In the genomic region with DNA sequence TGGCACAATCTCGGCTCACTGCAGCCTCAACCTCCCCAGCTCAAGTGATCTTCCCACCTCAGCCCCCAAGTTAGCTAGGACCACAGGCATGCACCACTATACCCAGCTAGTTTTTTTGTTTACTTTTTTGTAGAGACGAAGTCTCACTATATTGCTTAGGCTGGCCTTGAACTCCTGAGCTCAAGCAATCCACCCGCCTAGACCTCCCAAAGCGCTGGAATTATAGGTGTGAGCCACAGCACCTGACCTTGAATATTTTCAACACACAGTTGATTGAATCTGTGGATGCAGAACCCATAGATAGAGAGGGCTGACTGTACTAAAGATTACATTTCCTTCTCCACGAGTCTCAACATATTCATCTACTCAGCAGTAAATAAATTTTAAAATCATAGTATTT, we compare ENCODE assay signal across 2 cellular contexts.
TF ChIP-seq lines count a peak whose summit lies in the region.

No MANE protein-coding gene starts in this region.

TF ChIP-seq in HepG2, 621 proteins besides CTCF, POLR2A, EP300 and RAD21 (continues in another document):
- TF ChIP-seq SAP130 (CRISPR knock-in tag; IDR thresholded peaks at IDR 0.05; ENCODE audit: low read depth) = 0 out of 2 replicates have a peak, but pooled peaks have one; percentile 25
- TF ChIP-seq NR2C2 (CRISPR knock-in tag; IDR thresholded peaks at IDR 0.05; ENCODE audit: borderline replicate concordance) = no peak
- TF ChIP-seq, protein P1, sequence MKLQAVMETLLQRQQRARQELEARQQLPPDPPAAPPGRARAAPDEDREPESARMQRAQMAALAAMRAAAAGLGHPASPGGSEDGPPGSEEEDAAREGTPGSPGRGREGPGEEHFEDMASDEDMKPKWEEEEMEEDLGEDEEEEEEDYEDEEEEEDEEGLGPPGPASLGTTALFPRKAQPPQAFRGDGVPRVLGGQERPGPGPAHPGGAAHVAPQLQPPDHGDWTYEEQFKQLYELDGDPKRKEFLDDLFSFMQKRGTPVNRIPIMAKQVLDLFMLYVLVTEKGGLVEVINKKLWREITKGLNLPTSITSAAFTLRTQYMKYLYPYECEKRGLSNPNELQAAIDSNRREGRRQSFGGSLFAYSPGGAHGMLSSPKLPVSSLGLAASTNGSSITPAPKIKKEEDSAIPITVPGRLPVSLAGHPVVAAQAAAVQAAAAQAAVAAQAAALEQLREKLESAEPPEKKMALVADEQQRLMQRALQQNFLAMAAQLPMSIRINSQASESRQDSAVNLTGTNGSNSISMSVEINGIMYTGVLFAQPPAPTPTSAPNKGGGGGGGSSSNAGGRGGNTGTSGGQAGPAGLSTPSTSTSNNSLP (IDR thresholded peaks at IDR 0.05; ENCODE audit: low read depth, low read length) = no peak
- TF ChIP-seq, protein P2, sequence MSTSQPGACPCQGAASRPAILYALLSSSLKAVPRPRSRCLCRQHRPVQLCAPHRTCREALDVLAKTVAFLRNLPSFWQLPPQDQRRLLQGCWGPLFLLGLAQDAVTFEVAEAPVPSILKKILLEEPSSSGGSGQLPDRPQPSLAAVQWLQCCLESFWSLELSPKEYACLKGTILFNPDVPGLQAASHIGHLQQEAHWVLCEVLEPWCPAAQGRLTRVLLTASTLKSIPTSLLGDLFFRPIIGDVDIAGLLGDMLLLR (CRISPR knock-in tag; IDR thresholded peaks at IDR 0.05) = no peak
- TF ChIP-seq, protein P3, sequence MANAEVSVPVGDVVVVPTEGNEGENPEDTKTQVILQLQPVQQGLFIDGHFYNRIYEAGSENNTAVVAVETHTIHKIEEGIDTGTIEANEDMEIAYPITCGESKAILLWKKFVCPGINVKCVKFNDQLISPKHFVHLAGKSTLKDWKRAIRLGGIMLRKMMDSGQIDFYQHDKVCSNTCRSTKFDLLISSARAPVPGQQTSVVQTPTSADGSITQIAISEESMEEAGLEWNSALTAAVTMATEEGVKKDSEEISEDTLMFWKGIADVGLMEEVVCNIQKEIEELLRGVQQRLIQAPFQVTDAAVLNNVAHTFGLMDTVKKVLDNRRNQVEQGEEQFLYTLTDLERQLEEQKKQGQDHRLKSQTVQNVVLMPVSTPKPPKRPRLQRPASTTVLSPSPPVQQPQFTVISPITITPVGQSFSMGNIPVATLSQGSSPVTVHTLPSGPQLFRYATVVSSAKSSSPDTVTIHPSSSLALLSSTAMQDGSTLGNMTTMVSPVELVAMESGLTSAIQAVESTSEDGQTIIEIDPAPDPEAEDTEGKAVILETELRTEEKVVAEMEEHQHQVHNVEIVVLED (CRISPR knock-in tag; IDR thresholded peaks at IDR 0.05; ENCODE audit: borderline replicate concordance) = no peak
- no peak for TF ChIP-seq ZNF776 (CRISPR knock-in tag; IDR thresholded peaks at IDR 0.05)
- TF ChIP-seq NCOR1 (IDR thresholded peaks at IDR 0.05; ENCODE audit: borderline replicate concordance, low read length) = peak; percentile 18; the same call in 1 of the 2 replicates
- no peak for TF ChIP-seq ZFP41 (CRISPR knock-in tag; IDR thresholded peaks at IDR 0.05; ENCODE audit: borderline replicate concordance)
- no peak for TF ChIP-seq ZNF143 (CRISPR knock-in tag; IDR thresholded peaks at IDR 0.05)
- TF ChIP-seq SALL1 (CRISPR knock-in tag; IDR thresholded peaks at IDR 0.05) = peak; percentile 66
- TF ChIP-seq HNRNPL (IDR thresholded peaks at IDR 0.05; ENCODE audit: low read depth, low read length) = no peak
- TF ChIP-seq, protein P4, sequence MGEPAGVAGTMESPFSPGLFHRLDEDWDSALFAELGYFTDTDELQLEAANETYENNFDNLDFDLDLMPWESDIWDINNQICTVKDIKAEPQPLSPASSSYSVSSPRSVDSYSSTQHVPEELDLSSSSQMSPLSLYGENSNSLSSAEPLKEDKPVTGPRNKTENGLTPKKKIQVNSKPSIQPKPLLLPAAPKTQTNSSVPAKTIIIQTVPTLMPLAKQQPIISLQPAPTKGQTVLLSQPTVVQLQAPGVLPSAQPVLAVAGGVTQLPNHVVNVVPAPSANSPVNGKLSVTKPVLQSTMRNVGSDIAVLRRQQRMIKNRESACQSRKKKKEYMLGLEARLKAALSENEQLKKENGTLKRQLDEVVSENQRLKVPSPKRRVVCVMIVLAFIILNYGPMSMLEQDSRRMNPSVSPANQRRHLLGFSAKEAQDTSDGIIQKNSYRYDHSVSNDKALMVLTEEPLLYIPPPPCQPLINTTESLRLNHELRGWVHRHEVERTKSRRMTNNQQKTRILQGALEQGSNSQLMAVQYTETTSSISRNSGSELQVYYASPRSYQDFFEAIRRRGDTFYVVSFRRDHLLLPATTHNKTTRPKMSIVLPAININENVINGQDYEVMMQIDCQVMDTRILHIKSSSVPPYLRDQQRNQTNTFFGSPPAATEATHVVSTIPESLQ (CRISPR knock-in tag; conservative IDR thresholded peaks at IDR 0.05) = no peak
- TF ChIP-seq, protein P5, sequence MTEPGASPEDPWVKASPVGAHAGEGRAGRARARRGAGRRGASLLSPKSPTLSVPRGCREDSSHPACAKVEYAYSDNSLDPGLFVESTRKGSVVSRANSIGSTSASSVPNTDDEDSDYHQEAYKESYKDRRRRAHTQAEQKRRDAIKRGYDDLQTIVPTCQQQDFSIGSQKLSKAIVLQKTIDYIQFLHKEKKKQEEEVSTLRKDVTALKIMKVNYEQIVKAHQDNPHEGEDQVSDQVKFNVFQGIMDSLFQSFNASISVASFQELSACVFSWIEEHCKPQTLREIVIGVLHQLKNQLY (CRISPR knock-in tag; IDR thresholded peaks at IDR 0.05) = no peak
- TF ChIP-seq, protein P6, sequence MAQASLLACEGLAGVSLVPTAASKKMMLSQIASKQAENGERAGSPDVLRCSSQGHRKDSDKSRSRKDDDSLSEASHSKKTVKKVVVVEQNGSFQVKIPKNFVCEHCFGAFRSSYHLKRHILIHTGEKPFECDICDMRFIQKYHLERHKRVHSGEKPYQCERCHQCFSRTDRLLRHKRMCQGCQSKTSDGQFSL (CRISPR knock-in tag; IDR thresholded peaks at IDR 0.05) = no peak
- TF ChIP-seq ZKSCAN8 (CRISPR knock-in tag; IDR thresholded peaks at IDR 0.05; ENCODE audit: borderline replicate concordance) = no peak
- no peak for TF ChIP-seq BRCA1 (CRISPR knock-in tag; IDR thresholded peaks at IDR 0.05)
- TF ChIP-seq NR2F6 (IDR thresholded peaks at IDR 0.05) = no peak
- TF ChIP-seq NR2F6 (CRISPR knock-in tag; IDR thresholded peaks at IDR 0.05) = 0 out of 2 replicates have a peak, but pooled peaks have one; percentile 25
- TF ChIP-seq DPF2 (CRISPR knock-in tag; IDR thresholded peaks at IDR 0.05; ENCODE audit: borderline replicate concordance, low read depth) = no peak
- TF ChIP-seq CREM (IDR thresholded peaks at IDR 0.05) = no peak
- TF ChIP-seq CREM (CRISPR knock-in tag; IDR thresholded peaks at IDR 0.05) = no peak
- TF ChIP-seq XBP1 (CRISPR knock-in tag; IDR thresholded peaks at IDR 0.05) = no peak
- no peak for TF ChIP-seq SYNCRIP (IDR thresholded peaks at IDR 0.05; ENCODE audit: insufficient read depth, low read depth, low read length)

TF ChIP-seq in GM12878, 131 proteins besides CTCF, POLR2A, EP300 and RAD21:
- TF ChIP-seq TCF12 (IDR thresholded peaks at IDR 0.05; ENCODE audit: low read depth, low read length) (no peak), MXI1 (IDR thresholded peaks at IDR 0.05; ENCODE audit: low read depth, low read length) (no peak)
